Comparison of ENCODE assay signal across 9 cellular contexts in genomic region chr17:77332981-77333685, GRCh38.
A peak's percentile ranks its signal among the peaks of the same experiment; 100 is the strongest.
DNase-seq lines count a peak whose midpoint lies in the region; ATAC-seq and TF ChIP-seq lines count a peak whose summit lies in the region.
"Had no signal": no experiment of that assay in that cellular context is flagged by ENCODE, and none has a peak within 500 bp of the region (broad histone marks: within the 10 kb centered on the region; RNA-seq: fewer than 3 reads in every experiment).

No MANE protein-coding gene starts in this region.

- POLR2A ChIA-PET in HCT116 (lab: Charles Lee), result no interaction called here

- H3K4me2 ChIP-seq in HCT116 (ENCODE audit: low read length) (peak overlapping the region; percentile 39), SU-DHL-6 (ENCODE audit: low read depth, low read length, poor library complexity, severe bottlenecking) (no peak overlapping the region), Karpas-422 (ENCODE audit: low read depth, low read length, poor library complexity, severe bottlenecking) (no peak overlapping the region)

- H3F3A ChIP-seq in SU-DHL-6 (ENCODE audit: insufficient read depth), result peaks cover 23% of the 10 kb centered on the region

- no TSS peak for BruUV-seq in HCT116 (replicated peaks; lab: Mats Ljungman, UMichigan)

- ATAC-seq in HCT116, result no peak
- ATAC-seq in GM18909 (IDR thresholded peaks at IDR 0.05; ENCODE audit: poor library complexity, unreplicated experiment), result no peak
- no peak for ATAC-seq in GM21526 (IDR thresholded peaks at IDR 0.05; ENCODE audit: low FRiP score, unreplicated experiment)

- H3K4me1 ChIP-seq in HCT116 (ENCODE audit: control insufficient read depth in 1 of 2, insufficient read depth in 2 of 2, low read length in 2 of 2), result peaks cover 23 to 35% of the 10 kb centered on the region in 2 experiments
- peaks cover 20% of the 10 kb centered on the region for H3K4me1 ChIP-seq in Karpas-422 (ENCODE audit: low read length)

- H4K20me1 ChIP-seq in HCT116 (ENCODE audit: insufficient read depth) (peaks cover 15% of the 10 kb centered on the region; the same call in 1 of the 2 replicates), SU-DHL-6 (ENCODE audit: low read depth, low read length) (no peaks in the 10 kb centered on the region), Karpas-422 (ENCODE audit: insufficient read depth, low read depth, low read length) (no peaks in the 10 kb centered on the region)

- RAD21 ChIA-PET in HCT116 (lab: Charles Lee; ENCODE audit: low non-redundant PET in 1 of 2, low total read pairs in 2 of 2, uncharacterized antibody in 2 of 2, unreplicated experiment in 2 of 2), result interaction anchor here in 1 of 2 experiments (0.6 kb wide), 1 partner anchor 202 kb away, joined by 3 read pairs; no protein-coding TSS in a partner anchor

- H3K27ac ChIP-seq in HCT116 (ENCODE audit: low read depth, low read length) (peak overlapping the region; percentile 7; the same call in 1 of the 2 replicates), SU-DHL-6 (ENCODE audit: low read depth, low read length) (peak overlapping the region; percentile 76), Karpas-422 (ENCODE audit: low read length) (no peak overlapping the region)
- H3K27ac ChIP-seq: SK-N-MC had no signal

- TF ChIP-seq POLR2A in HCT116 (IDR thresholded peaks at IDR 0.05; ENCODE audit: borderline replicate concordance, extremely low read depth, insufficient read depth, insufficient read length), result no peak

- no peak for TF ChIP-seq RAD21 in HCT116 (IDR thresholded peaks at IDR 0.05; ENCODE audit: low read depth)

- no peak overlapping the region for H3K9ac ChIP-seq in HCT116 (ENCODE audit: low read length)
- no peak overlapping the region for H3K9ac ChIP-seq in SU-DHL-6 (ENCODE audit: low read length)
- H3K9ac ChIP-seq in Karpas-422 (ENCODE audit: low read length), result no peak overlapping the region

- intact Hi-C loops in HCT116 (cut with micrococcal nuclease), result no loop called here

- H2AFZ ChIP-seq in HCT116 (ENCODE audit: low read depth, low read length, poor library complexity, severe bottlenecking) (no peak overlapping the region), SU-DHL-6 (ENCODE audit: low read depth, low read length, severe bottlenecking) (no peak overlapping the region), Karpas-422 (ENCODE audit: low read length) (no peak overlapping the region)

- CTCF ChIA-PET in HCT116 (lab: Charles Lee), result interaction anchor here (1.2 kb wide), 1 partner anchor 10 kb away, joined by 5 read pairs; no protein-coding TSS in a partner anchor

- peaks cover 9% of the 10 kb centered on the region in 2 experiments; a peak in 3 of 4 replicates for H3K9me3 ChIP-seq in HCT116 (ENCODE audit: control insufficient read depth in 1 of 2, insufficient read depth in 1 of 2, low read depth in 1 of 2, low read length in 2 of 2)
- H3K9me3 ChIP-seq in SU-DHL-6 (ENCODE audit: insufficient read depth, low read length), result no peaks in the 10 kb centered on the region
- H3K9me3 ChIP-seq in Karpas-422 (ENCODE audit: low read length), result no peaks in the 10 kb centered on the region

- no peaks in the 10 kb centered on the region for H3K27me3 ChIP-seq in HCT116 (ENCODE audit: insufficient read depth, low read length)
- H3K27me3 ChIP-seq in SU-DHL-6 (ENCODE audit: low read length), result no peaks in the 10 kb centered on the region
- 0 out of 2 replicates have a peak, but pooled peaks cover 3% of the 10 kb centered on the region for H3K27me3 ChIP-seq in Karpas-422 (ENCODE audit: low read length)

- H3K79me2 ChIP-seq in HCT116 (ENCODE audit: insufficient read depth, low read length), result peaks cover 94% of the 10 kb centered on the region
- no peaks in the 10 kb centered on the region for H3K79me2 ChIP-seq in SU-DHL-6 (ENCODE audit: insufficient read depth, low read length)
- H3K79me2 ChIP-seq in Karpas-422 (ENCODE audit: low read length), result no peaks in the 10 kb centered on the region

- TF ChIP-seq CTCF in HCT116 (IDR thresholded peaks at IDR 0.05 in 2 of 3, conservative IDR thresholded peaks at IDR 0.05 in 1 of 3; ENCODE audit: borderline replicate concordance in 1 of 3, insufficient read depth in 1 of 3, low read depth in 2 of 3, low read length in 2 of 3), result no peak
- no peak for TF ChIP-seq CTCF in SU-DHL-6 (IDR thresholded peaks at IDR 0.05; ENCODE audit: insufficient read depth, low read length, poor library complexity, severe bottlenecking)

- H3K4me3 ChIP-seq in HCT116 (replicated peaks in 1 of 2; ENCODE audit: low read depth in 1 of 2, low read length in 2 of 2) (no peak overlapping the region), SU-DHL-6 (ENCODE audit: insufficient read depth, low read length, poor library complexity, severe bottlenecking) (no peak overlapping the region), Karpas-422 (ENCODE audit: low read length) (no peak overlapping the region)
- H3K4me3 ChIP-seq: SK-N-MC had no signal

- no peaks in the 10 kb centered on the region for H3K9me2 ChIP-seq in HCT116 (ENCODE audit: insufficient read depth)
- H3K9me2 ChIP-seq in SU-DHL-6 (replicated peaks; ENCODE audit: insufficient read depth, low read length), result no peaks in the 10 kb centered on the region
- H3K9me2 ChIP-seq in Karpas-422 (replicated peaks; ENCODE audit: insufficient read depth, low read length), result no peaks in the 10 kb centered on the region

- DNase-seq in HCT116 (ENCODE audit: low read depth, low spot score) (no peak), ecto neural progenitor cell (ENCODE audit: low spot score) (peak; percentile 35), Karpas-422 (no peak), SHP77 treated with DMSO at 0.1 percent for 48 hours (lab: John Stamatoyannopoulos, UW) (no peak)
- DNase-seq in stimulated activated CD4-positive, alpha-beta T cell treated with anti-CD3 and anti-CD28 coated beads, Interleukin-2, amount 100 ng/mL, for 24 hours, result peak; percentile 37 to 60

- H3K36me3 ChIP-seq in HCT116 (ENCODE audit: control insufficient read depth in 1 of 2, insufficient read depth in 2 of 2, low read length in 2 of 2) (peaks cover 0 to 26% of the 10 kb centered on the region in 2 experiments; a peak in 1 of 4 replicates), SU-DHL-6 (ENCODE audit: low read length) (0 out of 2 replicates have a peak, but pooled peaks cover 3% of the 10 kb centered on the region), Karpas-422 (ENCODE audit: insufficient read depth, low read length) (no peaks in the 10 kb centered on the region)

TF ChIP-seq in HCT116, 20 proteins besides CTCF, POLR2A, EP300 and RAD21:
- no peak for TF ChIP-seq ATF3 (IDR thresholded peaks at IDR 0.05)
- TF ChIP-seq YY1 (IDR thresholded peaks at IDR 0.05; ENCODE audit: extremely low read depth, insufficient replicate concordance, low read depth, low read length), result no peak
- TF ChIP-seq FOSL1 (IDR thresholded peaks at IDR 0.05; ENCODE audit: low read depth), result peak; percentile 44
- peak; percentile 9; the same call in 1 of the 2 replicates for TF ChIP-seq MAX (IDR thresholded peaks at IDR 0.05)
- TF ChIP-seq ZFX (IDR thresholded peaks at IDR 0.05), result no peak
- peak; percentile 57; the same call in 1 of the 2 replicates for TF ChIP-seq JUND (IDR thresholded peaks at IDR 0.05)
- TF ChIP-seq CBX3 (IDR thresholded peaks at IDR 0.05; ENCODE audit: low read depth), result peak; percentile 69; the same call in 1 of the 2 replicates
- TF ChIP-seq CEBPB (IDR thresholded peaks at IDR 0.05; ENCODE audit: low read depth), result no peak
- TF ChIP-seq EGR1 (IDR thresholded peaks at IDR 0.05; ENCODE audit: low read depth), result no peak; the same call in 1 of the 2 replicates

Comparison
In these comparisons a context has a peak if more than half of its experiments do, and no peak if none do; other contexts are left out.
1. DNase-seq: peak in ecto neural progenitor cell (single experiment) and stimulated activated CD4-positive, alpha-beta T cell treated with anti-CD3 and anti-CD28 coated beads, Interleukin-2, amount 100 ng/mL, for 24 hours (2 of 2); none in HCT116 (single experiment), Karpas-422 (single experiment) and SHP77 treated with DMSO at 0.1 percent for 48 hours (single experiment).